In the genomic region with DNA sequence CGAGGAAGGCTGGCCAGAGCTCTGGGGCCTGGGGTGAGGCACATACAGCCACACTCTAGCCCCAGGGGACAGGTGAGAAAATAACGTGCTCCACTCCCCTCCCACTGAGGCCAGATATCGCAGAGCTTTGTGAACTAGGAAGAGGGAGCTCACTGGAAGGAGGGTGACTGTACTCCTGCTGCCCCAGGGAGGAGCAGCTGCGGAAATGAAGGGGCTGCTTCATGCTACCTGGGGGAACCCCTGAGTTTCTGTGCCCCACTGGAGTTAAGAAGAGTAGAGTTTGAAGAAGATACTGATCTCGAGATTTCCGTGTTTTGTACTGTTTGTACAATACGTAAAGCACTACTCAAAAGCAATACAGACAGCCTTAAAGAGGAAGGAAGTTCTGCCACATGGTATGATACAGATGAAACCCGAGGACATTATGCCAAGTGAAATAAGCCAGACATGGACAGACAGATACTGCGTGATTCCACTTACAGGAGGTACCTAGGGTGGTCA, we compare ENCODE assay signal across 7 cellular contexts.
DNase-seq lines count a peak whose midpoint lies in the region; ATAC-seq and TF ChIP-seq lines count a peak whose summit lies in the region.

No MANE protein-coding gene starts in this region.

- TF ChIP-seq CTCF in WERI-Rb-1 (IDR thresholded peaks at IDR 0.05; ENCODE audit: low read depth, low read length), result no peak

- no peaks in the 10 kb centered on the region for H3K9me3 ChIP-seq in WERI-Rb-1 (ENCODE audit: severe bottlenecking)

- H3K27me3 ChIP-seq in WERI-Rb-1 (ENCODE audit: insufficient read depth, low read depth, severe bottlenecking), result no peaks in the 10 kb centered on the region

- H3K36me3 ChIP-seq in WERI-Rb-1, result no peaks in the 10 kb centered on the region

- no peak overlapping the region for H3K27ac ChIP-seq in WERI-Rb-1

- H3K4me3 ChIP-seq in WERI-Rb-1 (ENCODE audit: low read depth, low read length), result no peak overlapping the region

- DNase-seq in UCSD-AML1 (lab: John Stamatoyannopoulos, UW; ENCODE audit: unreplicated experiment) (peak; percentile 54), WERI-Rb-1 (no peak), hippocampal formation (lab: John Stamatoyannopoulos, UW) (no peak), SW480 (ENCODE audit: low spot score) (no peak)
- peak; percentile 59 for DNase-seq in effector CD8-positive, alpha-beta T cell (lab: John Stamatoyannopoulos, UW)
- peak; percentile 24 to 37 for DNase-seq in stimulated activated CD8-positive, alpha-beta memory T cell treated with anti-CD3 and anti-CD28 coated beads, Interleukin-2, amount 100 ng/mL, for 1 hour (ENCODE audit: low read depth in 2 of 2)

- peak; percentile 38 for ATAC-seq in HG02973 (IDR thresholded peaks at IDR 0.05; ENCODE audit: unreplicated experiment)

Comparison
In these comparisons a context has a peak if more than half of its experiments do, and no peak if none do; other contexts are left out.
1. DNase-seq: peak in UCSD-AML1 (single experiment), effector CD8-positive, alpha-beta T cell (single experiment) and stimulated activated CD8-positive, alpha-beta memory T cell treated with anti-CD3 and anti-CD28 coated beads, Interleukin-2, amount 100 ng/mL, for 1 hour (2 of 2); none in WERI-Rb-1 (single experiment), hippocampal formation (0 of 2) and SW480 (single experiment).